Comparison of ENCODE assay signal across 8 cellular contexts in the genomic region with DNA sequence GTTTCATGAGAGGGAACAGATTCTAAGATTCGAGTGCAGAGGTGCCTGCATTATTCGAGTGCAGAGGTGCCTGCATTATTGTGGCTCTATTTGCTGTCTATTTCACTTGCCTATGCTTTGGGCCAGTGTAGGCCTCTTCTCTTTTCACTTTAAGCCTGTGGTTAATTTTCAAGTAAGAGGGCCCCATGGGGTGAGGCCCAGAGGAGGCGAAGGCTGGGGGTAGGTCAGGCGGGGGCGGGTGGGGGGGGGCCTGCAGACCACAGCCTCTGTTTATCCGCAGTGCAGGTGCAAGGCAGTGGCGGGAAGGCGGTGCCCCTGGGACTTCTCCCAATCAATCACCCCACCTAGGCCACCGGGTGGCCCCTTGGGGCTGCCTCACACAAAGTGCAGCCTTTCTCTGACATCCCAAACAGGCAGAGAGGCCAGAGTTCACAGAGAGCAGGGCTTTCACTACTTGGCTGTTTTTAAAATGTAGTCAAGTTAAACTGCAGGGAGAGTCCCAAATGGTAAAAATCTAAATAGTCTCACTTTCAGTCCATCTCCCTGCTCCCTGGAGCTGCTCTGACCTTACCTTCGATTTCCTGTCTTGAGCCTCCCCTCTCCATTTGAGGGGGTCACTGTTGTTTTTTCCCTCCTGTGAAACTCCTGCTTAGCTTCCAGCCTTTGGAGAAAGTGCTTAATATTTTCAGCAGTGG.
DNase-seq lines count a peak whose midpoint lies in the region; ATAC-seq and TF ChIP-seq lines count a peak whose summit lies in the region.

No MANE protein-coding gene starts in this region.

- H3K4me3 Mint-ChIP-seq in endodermal cell = no peak overlapping the region

- peak; percentile 14 for DNase-seq in NCI-H82 (lab: John Stamatoyannopoulos, UW)
- DNase-seq in NCI-H82 treated with DMSO at 0.1 percent for 48 hours (lab: John Stamatoyannopoulos, UW; ENCODE audit: unreplicated experiment) = no peak
- DNase-seq in NCI-H187 (lab: John Stamatoyannopoulos, UW) = peak; percentile 22 to 36
- peak; percentile 73 for DNase-seq in endodermal cell
- no peak for DNase-seq in NCI-H1930 (lab: John Stamatoyannopoulos, UW)
- DNase-seq in colonic mucosa = no peak
- no peak for DNase-seq in right atrium auricular region (ENCODE audit: low spot score)

- H3K36me3 ChIP-seq in endodermal cell (ENCODE audit: control insufficient read depth, insufficient read depth, low read length) = no peaks in the 10 kb centered on the region
- no peaks in the 10 kb centered on the region for H3K36me3 ChIP-seq in colonic mucosa
- H3K36me3 ChIP-seq in right atrium auricular region = no peaks in the 10 kb centered on the region

- H3K4me3 ChIP-seq in endodermal cell (ENCODE audit: low read length) (no peak overlapping the region), colonic mucosa (no peak overlapping the region), right atrium auricular region (no peak overlapping the region)

- 58 to 63% methylated on average over 3 to 8 of the region's 10 CpGs for WGBS in endodermal cell (ENCODE audit: insufficient coverage in 1 of 2, insufficient read length in 1 of 2), 2 experiments

- H3K27me3 ChIP-seq in endodermal cell (ENCODE audit: control insufficient read depth, insufficient read depth, low read length, poor library complexity, severe bottlenecking) = peaks cover 6% of the 10 kb centered on the region
- no peaks in the 10 kb centered on the region for H3K27me3 ChIP-seq in colonic mucosa
- H3K27me3 ChIP-seq in right atrium auricular region = no peaks in the 10 kb centered on the region

- H3K9me3 Mint-ChIP-seq in endodermal cell = no peaks in the 10 kb centered on the region

- H3K27ac ChIP-seq in endodermal cell (ENCODE audit: low read depth, low read length) (peak overlapping the region; percentile 39), colonic mucosa (no peak overlapping the region), right atrium auricular region (no peak overlapping the region)

- TF ChIP-seq CTCF in endodermal cell (conservative IDR thresholded peaks at IDR 0.05) (peak; percentile 35), colonic mucosa (IDR thresholded peaks at IDR 0.05) (no peak), right atrium auricular region (IDR thresholded peaks at IDR 0.05) (no peak)

- H3K36me3 Mint-ChIP-seq in endodermal cell (ENCODE audit: low read depth) = no peaks in the 10 kb centered on the region

- peaks cover 14% of the 10 kb centered on the region for H3K4me1 Mint-ChIP-seq in endodermal cell

- H3K9me3 ChIP-seq in endodermal cell (ENCODE audit: control insufficient read depth, low read length) (no peaks in the 10 kb centered on the region), colonic mucosa (no peaks in the 10 kb centered on the region), right atrium auricular region (no peaks in the 10 kb centered on the region)

- intact Hi-C loops in colonic mucosa (cut with DNase I) = no loop called here

- H3K9ac ChIP-seq in endodermal cell (ENCODE audit: extremely low read depth, low read length, poor library complexity, severe bottlenecking) = no peak overlapping the region
- H3K9ac ChIP-seq in colonic mucosa (ENCODE audit: low read depth in 2 of 2, low read length in 2 of 2) = no peak overlapping the region

- no peak overlapping the region for H3K27ac Mint-ChIP-seq in endodermal cell

- peak; percentile 88 for ATAC-seq in HG02642 (IDR thresholded peaks at IDR 0.05; ENCODE audit: poor library complexity, unreplicated experiment)

- H3K4me1 ChIP-seq in endodermal cell (ENCODE audit: control insufficient read depth, insufficient read depth, low read length) (no peaks in the 10 kb centered on the region), colonic mucosa (no peaks in the 10 kb centered on the region), right atrium auricular region (peaks cover 0 to 22% of the 10 kb centered on the region in 2 donors)

- H3K27me3 Mint-ChIP-seq in endodermal cell (ENCODE audit: insufficient read depth) = peaks cover 19% of the 10 kb centered on the region

Comparison
In these comparisons a context has a peak if more than half of its experiments do, and no peak if none do; other contexts are left out.
1. DNase-seq: peak in NCI-H82 (single experiment), NCI-H187 (2 of 2) and endodermal cell (single experiment); none in NCI-H82 treated with DMSO at 0.1 percent for 48 hours (single experiment), NCI-H1930 (0 of 2), colonic mucosa (single experiment) and right atrium auricular region (single experiment).